Comparison of ENCODE assay signal across 13 cellular contexts in genomic region chr1:21552715-21553114, GRCh38.
DNase-seq lines count a peak whose midpoint lies in the region; TF ChIP-seq lines count a peak whose summit lies in the region.
"Had no signal": no experiment of that assay in that cellular context is flagged by ENCODE, and none has a peak within 500 bp of the region (broad histone marks: within the 10 kb centered on the region; RNA-seq: fewer than 3 reads in every experiment).

No MANE protein-coding gene starts in this region.

- peaks cover 5% of the 10 kb centered on the region for H3K4me1 Mint-ChIP-seq in nephron

- TF ChIP-seq POLR2A in NB4 (IDR thresholded peaks at IDR 0.05; ENCODE audit: extremely low read depth, insufficient read length) = no peak

- no peaks in the 10 kb centered on the region for H3K9me3 Mint-ChIP-seq in nephron

- no peak overlapping the region for H3K4me3 Mint-ChIP-seq in nephron

- H3K4me1 ChIP-seq in HAP-1 = no peaks in the 10 kb centered on the region

- no peaks in the 10 kb centered on the region for H3K36me3 Mint-ChIP-seq in nephron (ENCODE audit: low read depth)

- TF ChIP-seq CTCF in NB4 (IDR thresholded peaks at IDR 0.05; ENCODE audit: low read depth, low read length) = no peak
- no peak for TF ChIP-seq CTCF in epithelial cell of esophagus (IDR thresholded peaks at IDR 0.05; ENCODE audit: insufficient read depth, low read depth, low read length, missing control alignments)
- no peak for TF ChIP-seq CTCF in nephron (IDR thresholded peaks at IDR 0.05; ENCODE audit: unreplicated experiment in 3 of 3)

- H3K27me3 Mint-ChIP-seq in nephron (ENCODE audit: low read depth) = peaks cover 5% of the 10 kb centered on the region

- no peak overlapping the region for H3K4me3 ChIP-seq in NB4 (ENCODE audit: low read depth, low read length)
- H3K4me3 ChIP-seq in epithelial cell of esophagus (ENCODE audit: low read length) = no peak overlapping the region
- H3K4me3 ChIP-seq in HAP-1 = no peak overlapping the region
- H3K4me3 ChIP-seq: tibial nerve had no signal

- no peaks in the 10 kb centered on the region for H3K9me3 ChIP-seq in HAP-1
- H3K9me3 ChIP-seq: tibial nerve had no signal

- H3K27ac Mint-ChIP-seq in nephron = peak overlapping the region in 2 of 3 experiments; percentile 46 to 74

- DNase-seq in ELR (ENCODE audit: low read depth) = peak; percentile 68
- peak; percentile 54 for DNase-seq in NB4 (ENCODE audit: low read depth)
- DNase-seq in epithelial cell of esophagus (ENCODE audit: low read depth) = peak; percentile 19
- DNase-seq in central memory CD4-positive, alpha-beta T cell = no peak
- DNase-seq in NCI-H146 treated with DMSO at 0.1 percent for 48 hours (lab: John Stamatoyannopoulos, UW; ENCODE audit: unreplicated experiment) = no peak
- DNase-seq in HAP-1 (ENCODE audit: low spot score in 2 of 2) = no peak
- DNase-seq in NCI-H1694 (lab: John Stamatoyannopoulos, UW) = no peak
- DNase-seq: DMS79 treated with DMSO at 0.1 percent for 48 hours, NCI-H446 treated with DMSO at 0.1 percent for 48 hours, occipital lobe, T-helper 2 cell had no signal

- H3K27me3 ChIP-seq in HAP-1 (ENCODE audit: low read depth) = no peaks in the 10 kb centered on the region

- H3K36me3 ChIP-seq in HAP-1 (replicated peaks) = no peaks in the 10 kb centered on the region
- H3K36me3 ChIP-seq: tibial nerve had no signal

- in situ Hi-C loops in HAP-1 (cut with MboI; ENCODE audit: low sequenced_read_pairs) = no loop called here

Comparison
In these comparisons a context has a peak if more than half of its experiments do, and no peak if none do; other contexts are left out.
1. DNase-seq: peak in ELR (single experiment), NB4 (single experiment) and epithelial cell of esophagus (single experiment); none in central memory CD4-positive, alpha-beta T cell (single experiment), NCI-H146 treated with DMSO at 0.1 percent for 48 hours (single experiment), HAP-1 (0 of 2) and NCI-H1694 (single experiment).